1 cellular context compared by ENCODE assay signal in genomic region chr17:81465912-81466311, GRCh38.
TF ChIP-seq lines count a peak whose summit lies in the region.

No MANE protein-coding gene starts in this region.

TF ChIP-seq in GM23338, 12 proteins besides CTCF, POLR2A, EP300 and RAD21:
- TF ChIP-seq ZNF462 (CRISPR knock-in tag; IDR thresholded peaks at IDR 0.05), result no peak
- TF ChIP-seq STAT1 (IDR thresholded peaks at IDR 0.05; ENCODE audit: unreplicated experiment), result no peak
- TF ChIP-seq POLR2AphosphoS5 (IDR thresholded peaks at IDR 0.05; ENCODE audit: low read depth), result no peak
- TF ChIP-seq ZNF331 (CRISPR knock-in tag; IDR thresholded peaks at IDR 0.05; ENCODE audit: low read depth), result no peak
- TF ChIP-seq CREB1 (CRISPR knock-in tag; IDR thresholded peaks at IDR 0.05; ENCODE audit: low read depth), result no peak
- no peak for TF ChIP-seq JUNB (IDR thresholded peaks at IDR 0.05; ENCODE audit: unreplicated experiment)
- TF ChIP-seq EZH2 (IDR thresholded peaks at IDR 0.05; ENCODE audit: low read depth, unreplicated experiment), result no peak
- TF ChIP-seq ETS1 (IDR thresholded peaks at IDR 0.05), result no peak
- no peak for TF ChIP-seq ZNF114 (CRISPR knock-in tag; IDR thresholded peaks at IDR 0.05)
- no peak for TF ChIP-seq REST (IDR thresholded peaks at IDR 0.05; ENCODE audit: unreplicated experiment)
- TF ChIP-seq EZH2phosphoT487 (IDR thresholded peaks at IDR 0.05; ENCODE audit: unreplicated experiment), result no peak
